20 cellular contexts compared by ENCODE assay signal in the genomic region with DNA sequence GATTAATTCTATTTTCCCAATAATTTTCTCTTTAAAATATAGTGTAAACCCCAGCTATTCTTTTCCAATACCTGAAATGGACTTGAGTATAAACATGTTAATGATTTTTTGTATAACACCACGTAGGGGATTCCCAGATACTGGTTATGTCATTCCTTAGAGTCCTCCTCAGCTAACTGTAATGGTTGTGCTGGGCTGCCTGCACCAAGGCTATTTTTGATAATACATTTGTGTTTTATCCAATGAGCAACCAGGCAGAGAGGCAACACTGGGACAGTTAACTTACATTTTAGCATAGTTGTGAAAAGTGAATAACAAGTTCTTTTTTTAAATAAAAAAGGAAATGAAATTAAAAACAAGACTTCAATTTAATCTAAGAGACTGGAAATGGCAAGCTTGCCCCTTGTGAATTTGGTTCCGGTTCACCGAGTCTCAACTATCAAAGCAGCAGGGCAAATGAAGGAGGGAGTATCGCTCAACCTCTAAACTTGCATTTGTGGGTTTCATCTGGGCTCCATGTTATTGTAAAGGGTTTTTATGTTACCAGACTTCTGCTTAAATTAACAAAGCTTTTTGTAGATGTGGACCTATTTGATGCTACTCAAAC. TPM values are rescaled to one million over a fixed set of nuclear protein-coding genes. Genes with fewer than 3 reads are reported as not detected.
DNase-seq lines count a peak whose midpoint lies in the region; ATAC-seq and TF ChIP-seq lines count a peak whose summit lies in the region.
"Had no signal": no experiment of that assay in that cellular context is flagged by ENCODE, and none has a peak within 500 bp of the region (broad histone marks: within the 10 kb centered on the region; RNA-seq: fewer than 3 reads in every experiment).

No MANE protein-coding gene starts in this region.

- in situ Hi-C loops in KBM-7 (cut with MboI; ENCODE audit: low pct_unique_long_range_greater_than_20kb, low sequenced_read_pairs) = no loop called here

- no peak overlapping the region for H3K27ac ChIP-seq in BLaER1
- H3K27ac ChIP-seq: PC-9, SJSA1 had no signal

- H3K4me1 ChIP-seq in BLaER1 = peaks cover 35% of the 10 kb centered on the region
- H3K4me1 ChIP-seq: BE2C, SJSA1 had no signal

- intact Hi-C loops in activated B cell treated with CpG ODN at 0.5 μM for 24 hours (cut with micrococcal nuclease) = loop anchor here (1.0 to 2.0 kb wide), 6 partner anchors 12 to 78 kb away; a partner anchor contains a TSS

- H3K9me3 Mint-ChIP-seq in activated B cell treated with CpG ODN at 0.5 μM for 24 hours (no peaks in the 10 kb centered on the region), naive B cell (no peaks in the 10 kb centered on the region)
- H3K9me3 Mint-ChIP-seq: CD4-positive, alpha-beta memory T cell; HFFc6 had no signal

- no peaks in the 10 kb centered on the region for H4K20me1 ChIP-seq in BLaER1

- TF ChIP-seq CTCF in activated B cell treated with CpG ODN at 0.5 μM for 24 hours (IDR thresholded peaks at IDR 0.05) = no peak

- H3K4me2 ChIP-seq in BLaER1 = peak overlapping the region; percentile 46
- H3K4me2 ChIP-seq: PC-9 had no signal

- peak overlapping the region; percentile 55 for H3K4me3 Mint-ChIP-seq in activated B cell treated with CpG ODN at 0.5 μM for 24 hours
- peak overlapping the region; percentile 16 to 84 (median 68) for H3K4me3 Mint-ChIP-seq in naive B cell
- H3K4me3 Mint-ChIP-seq: CD4-positive, alpha-beta memory T cell; HFFc6 had no signal

- no peaks in the 10 kb centered on the region for H3K27me3 Mint-ChIP-seq in activated B cell treated with CpG ODN at 0.5 μM for 24 hours
- H3K27me3 Mint-ChIP-seq in naive B cell = no peaks in the 10 kb centered on the region

- no peaks in the 10 kb centered on the region for H3K36me3 Mint-ChIP-seq in activated B cell treated with CpG ODN at 0.5 μM for 24 hours (ENCODE audit: low read depth)
- H3K36me3 Mint-ChIP-seq in naive B cell = no peaks in the 10 kb centered on the region
- H3K36me3 Mint-ChIP-seq: CD4-positive, alpha-beta memory T cell had no signal

- H3K27ac Mint-ChIP-seq in activated B cell treated with CpG ODN at 0.5 μM for 24 hours = peak overlapping the region; percentile 91
- H3K27ac Mint-ChIP-seq in naive B cell = peak overlapping the region; percentile 91 to 99 (median 98)
- H3K27ac Mint-ChIP-seq: CD4-positive, alpha-beta memory T cell; HFFc6 had no signal

- ATAC-seq in activated B cell treated with CpG ODN at 0.5 μM for 24 hours (ENCODE audit: low read depth) = peak; percentile 84
- peak; percentile 81 to 82 for ATAC-seq in naive B cell (ENCODE audit: low read depth in 2 of 2)
- ATAC-seq in HG02970 (IDR thresholded peaks at IDR 0.05; ENCODE audit: low FRiP score, unreplicated experiment) = no peak

- H3K27me3 ChIP-seq in BLaER1 = no peaks in the 10 kb centered on the region
- H3K27me3 ChIP-seq: SJSA1 had no signal

- CTCF ChIA-PET in activated B cell treated with CpG ODN at 0.5 μM for 24 hours (lab: Charles Lee) = interaction anchor here (1.4 to 2.2 kb wide), 4 partner anchors 60 to 164 kb away, joined by 4 to 8 read pairs (median 5); no protein-coding TSS in a partner anchor

- H3K4me1 Mint-ChIP-seq in activated B cell treated with CpG ODN at 0.5 μM for 24 hours = peaks cover 72% of the 10 kb centered on the region
- H3K4me1 Mint-ChIP-seq in naive B cell = peaks cover 66 to 92% (median 77%) of the 10 kb centered on the region in 3 donors

- H3K9me3 ChIP-seq in BLaER1 = no peaks in the 10 kb centered on the region
- H3K9me3 ChIP-seq: BE2C, SJSA1 had no signal

- H3K36me3 ChIP-seq in BLaER1 = no peaks in the 10 kb centered on the region
- H3K36me3 ChIP-seq: BE2C, SJSA1 had no signal

- no peak overlapping the region for H3K9ac ChIP-seq in BLaER1

- DNase-seq in NAMALWA (ENCODE audit: low spot score) = peak; percentile 95
- no peak for DNase-seq in activated B cell treated with CpG ODN at 0.5 μM for 24 hours
- DNase-seq in naive B cell = peak; percentile 87
- DNase-seq in SK-N-DZ (ENCODE audit: low spot score) = no peak
- DNase-seq in GM19238 (ENCODE audit: insufficient read length, low spot score) = no peak
- DNase-seq in KBM-7 = no peak
- DNase-seq: BE2C; CD4-positive, alpha-beta memory T cell; DMS79 treated with DMSO at 0.1 percent for 48 hours; HFFc6; IMR-90; NCI-H1105 treated with DMSO at 0.1 percent for 48 hours; NCI-H1694; NCI-H2227 treated with DMSO at 0.1 percent for 48 hours; NCI-H510A treated with DMSO at 0.1 percent for 48 hours; NCI-H82; PC-9 had no signal

- no peak overlapping the region for H3K4me3 ChIP-seq in BLaER1
- H3K4me3 ChIP-seq: PC-9, SJSA1 had no signal

- POLR2A ChIA-PET in activated B cell treated with CpG ODN at 0.5 μM for 24 hours (lab: Charles Lee) = interaction anchor here (0.8 to 2.9 kb wide), 20 partner anchors 9 to 83 kb away, joined by 3 to 48 read pairs (median 4); a partner anchor contains a TSS

RNA-seq across cellular contexts. Expression of a gene that starts 18.8 kb away (rescaled TPM):
- total RNA-seq in activated B cell treated with CpG ODN at 0.5 μM for 24 hours = 79.6 and 90.4 TPM in 2 replicates
- 100 to 1,000 TPM in 1 of 6 donors, 10 to 100 TPM in 5; 31.0 to 130 (median 78.4) TPM for polyA plus RNA-seq in naive B cell (ENCODE audit: low read depth in 6 of 6)
- polyA plus RNA-seq in SK-N-DZ (2014; cell fraction: cytosol; rRNA removed) = 1.7 and 3.7 TPM in 2 replicates
- 0.84 and 1.5 TPM in 2 replicates for polyA plus RNA-seq in SK-N-DZ (2014; cell fraction: nucleus; rRNA removed)
- total RNA-seq: HFFc6 had no signal

Comparison
In these comparisons a context has a peak if more than half of its experiments do, and no peak if none do; other contexts are left out.
1. DNase-seq: peak in NAMALWA (single experiment) and naive B cell (single experiment); none in activated B cell treated with CpG ODN at 0.5 μM for 24 hours (single experiment), SK-N-DZ (single experiment), GM19238 (single experiment) and KBM-7 (single experiment).